ENCODE assay signal across 8 cellular contexts in genomic region chr1:156114101-156114918, GRCh38. TPM values are rescaled to one million over a fixed set of nuclear protein-coding genes. Genes with fewer than 3 reads are reported as not detected.
DNase-seq lines count a peak whose midpoint lies in the region; ATAC-seq and TF ChIP-seq lines count a peak whose summit lies in the region.

Gene LMNA, plus strand, starts transcription at chr1:156114711. Its CDS starts 208 bp downstream, at chr1:156114919.

- peak; percentile 86 for TF ChIP-seq POLR2A in GM15510 (IDR thresholded peaks at IDR 0.05; ENCODE audit: borderline replicate concordance, extremely low read depth, insufficient read length)

- DNase-seq in NCI-H2107 (lab: John Stamatoyannopoulos, UW) (peak; percentile 28), T47D (ENCODE audit: low read depth in 1 of 2, low spot score in 1 of 2) (peak; percentile 87 to 94), smooth muscle cell (lab: John Stamatoyannopoulos, UW; ENCODE audit: unreplicated experiment) (peak; percentile 98), D341Med (ENCODE audit: low spot score) (no peak)

- no peaks in the 10 kb centered on the region for H3K9me3 ChIP-seq in iPS-20b (ENCODE audit: insufficient read depth, low read depth, low read length)
- no peaks in the 10 kb centered on the region for H3K9me3 ChIP-seq in smooth muscle cell (replicated peaks; ENCODE audit: low read depth)

- no peak for TF ChIP-seq CTCF in VCaP (conservative IDR thresholded peaks at IDR 0.05)
- TF ChIP-seq CTCF in smooth muscle cell (IDR thresholded peaks at IDR 0.05; ENCODE audit: borderline replicate concordance, insufficient read depth, poor library complexity, severe bottlenecking): no peak

- H3K79me2 ChIP-seq in smooth muscle cell (ENCODE audit: low read depth): peaks cover 75% of the 10 kb centered on the region

- peak within 1 kb of the TSS; percentile 79 for H3K9ac ChIP-seq in iPS-20b (ENCODE audit: low read depth, low read length)
- peak within 1 kb of the TSS; percentile 100 for H3K9ac ChIP-seq in smooth muscle cell (ENCODE audit: low read depth)

- no peaks in the 10 kb centered on the region for H3K36me3 ChIP-seq in iPS-20b (ENCODE audit: insufficient read depth, low read depth, low read length)
- H3K36me3 ChIP-seq in smooth muscle cell (ENCODE audit: low read depth): no peaks in the 10 kb centered on the region

- peaks cover 20% of the 10 kb centered on the region for H3F3A ChIP-seq in smooth muscle cell (ENCODE audit: low read depth)

- H2AFZ ChIP-seq in smooth muscle cell (ENCODE audit: low read depth): no peak within 1 kb of the TSS

- H4K20me1 ChIP-seq in smooth muscle cell (ENCODE audit: low read depth): peaks cover 47% of the 10 kb centered on the region

- H3K27me3 ChIP-seq in iPS-20b (ENCODE audit: insufficient read depth, low read length) (peaks cover 13% of the 10 kb centered on the region), smooth muscle cell (ENCODE audit: low read depth) (no peaks in the 10 kb centered on the region)

- peak within 1 kb of the TSS; percentile 62; the same call in 1 of the 2 replicates for H3K27ac ChIP-seq in VCaP
- H3K27ac ChIP-seq in iPS-20b (ENCODE audit: low read length): no peak within 1 kb of the TSS
- H3K27ac ChIP-seq in smooth muscle cell (ENCODE audit: low read depth): peak within 1 kb of the TSS; percentile 100

- under 1% methylated on average over 25 of the region's 37 CpGs for WGBS in smooth muscle cell (ENCODE audit: low lambda C conversion rate)

- peak; percentile 63 for ATAC-seq in HG02973 (IDR thresholded peaks at IDR 0.05; ENCODE audit: unreplicated experiment)

- peak within 1 kb of the TSS; percentile 88 for H3K4me2 ChIP-seq in smooth muscle cell

- H3K4me3 ChIP-seq in iPS-20b (ENCODE audit: low read length) (peak within 1 kb of the TSS; percentile 92), smooth muscle cell (peak within 1 kb of the TSS; percentile 100)

- in situ Hi-C loops in T47D (cut with HindIII; ENCODE audit: low pct_unique_long_range_greater_than_20kb, low sequenced_read_pairs): no loop called here

- H3K4me1 ChIP-seq in iPS-20b (ENCODE audit: insufficient read depth, low read length): peaks cover 14% of the 10 kb centered on the region
- H3K4me1 ChIP-seq in smooth muscle cell (ENCODE audit: low read depth): peaks cover 15% of the 10 kb centered on the region

RNA-seq across cellular contexts. Expression of gene LMNA, which starts in this region (rescaled TPM):
- 237 and 256 TPM in 2 replicates for total RNA-seq in smooth muscle cell
- polyA plus RNA-seq in smooth muscle cell: 626 and 674 TPM in 2 replicates
